Comparison of ENCODE assay signal across 27 cellular contexts in the genomic region with DNA sequence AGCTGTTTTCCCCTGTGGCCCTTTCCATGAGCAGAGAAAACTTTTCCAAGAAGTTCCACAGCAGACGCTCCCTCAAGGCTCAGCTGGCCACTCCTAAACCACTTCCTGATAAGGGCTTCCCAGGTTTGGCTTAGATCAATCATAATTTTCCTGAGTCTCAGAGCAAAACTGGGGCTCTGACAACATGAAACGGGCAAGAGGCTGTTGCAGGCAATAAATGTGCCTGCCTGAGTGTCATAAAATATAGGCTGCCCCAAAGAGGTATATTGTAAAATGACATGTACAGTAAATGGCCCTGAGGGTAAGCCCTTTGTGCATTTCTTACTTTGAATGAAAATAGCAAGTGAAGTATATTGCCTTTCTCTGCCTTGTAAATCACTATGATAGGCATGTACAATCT.
"Had no signal": no experiment of that assay in that cellular context is flagged by ENCODE, and none has a peak within 500 bp of the region (broad histone marks: within the 10 kb centered on the region; RNA-seq: fewer than 3 reads in every experiment).

No MANE protein-coding gene starts in this region.

- H3K4me3 ChIP-seq: left ventricle myocardium inferior, lung, pancreas, prostate gland, skin epidermis, spleen, suprapubic skin, thoracic aorta, tibial artery, upper lobe of left lung, vagina had no signal

- H3K36me3 ChIP-seq: left ventricle myocardium inferior, pancreas, prostate gland, spleen, suprapubic skin, thoracic aorta, tibial artery, upper lobe of left lung, vagina had no signal

- H3K27me3 ChIP-seq: pancreas, spleen, suprapubic skin, tibial artery, upper lobe of left lung, vagina had no signal

- H3K9me3 Mint-ChIP-seq: immature natural killer cell; naive B cell; natural killer cell; stimulated activated effector memory CD8-positive, alpha-beta T cell treated with anti-CD3 and anti-CD28 coated beads, Interleukin-12 subunit alpha, Interleukin-12 subunit beta, amount 100 ng/mL, for 72 hours; stimulated activated naive CD8-positive, alpha-beta T cell treated with anti-CD3 and anti-CD28 coated beads, Interleukin-15, Interleukin-2, amounts not matched to agents 100 ng/mL and 50 ng/mL, for 24 hours had no signal

- H3K27ac ChIP-seq: left ventricle myocardium inferior, pancreas, prostate gland, skin epidermis, spleen, suprapubic skin, thoracic aorta, tibial artery, vagina had no signal

- H3K9me3 ChIP-seq: left ventricle myocardium inferior, pancreas, prostate gland, suprapubic skin, thoracic aorta, tibial artery, upper lobe of left lung, vagina had no signal

- ATAC-seq: natural killer cell; pancreas; right cardiac atrium; sciatic nerve; stimulated activated effector memory CD8-positive, alpha-beta T cell treated with anti-CD3 and anti-CD28 coated beads, Interleukin-12 subunit alpha, Interleukin-12 subunit beta, amount 100 ng/mL, for 72 hours had no signal

- H3K27ac Mint-ChIP-seq: immature natural killer cell; memory B cell; natural killer cell; nephron progenitor cell; stimulated activated effector memory CD8-positive, alpha-beta T cell treated with anti-CD3 and anti-CD28 coated beads, Interleukin-12 subunit alpha, Interleukin-12 subunit beta, amount 100 ng/mL, for 72 hours; stimulated activated naive CD8-positive, alpha-beta T cell treated with anti-CD3 and anti-CD28 coated beads, Interleukin-15, Interleukin-2, amounts not matched to agents 100 ng/mL and 50 ng/mL, for 24 hours had no signal

- H3K36me3 Mint-ChIP-seq: immature natural killer cell; memory B cell; naive B cell; natural killer cell; stimulated activated effector memory CD8-positive, alpha-beta T cell treated with anti-CD3 and anti-CD28 coated beads, Interleukin-12 subunit alpha, Interleukin-12 subunit beta, amount 100 ng/mL, for 72 hours had no signal

- H3K4me3 Mint-ChIP-seq: immature natural killer cell; memory B cell; naive B cell; natural killer cell; nephron progenitor cell; stimulated activated effector memory CD8-positive, alpha-beta T cell treated with anti-CD3 and anti-CD28 coated beads, Interleukin-12 subunit alpha, Interleukin-12 subunit beta, amount 100 ng/mL, for 72 hours; stimulated activated naive CD8-positive, alpha-beta T cell treated with anti-CD3 and anti-CD28 coated beads, Interleukin-15, Interleukin-2, amounts not matched to agents 100 ng/mL and 50 ng/mL, for 24 hours had no signal

- DNase-seq: hypothalamus; immature natural killer cell; kidney; left ventricle myocardium inferior; midbrain; naive B cell; natural killer cell; nephron progenitor cell; pancreas; posterior cingulate gyrus; retina; right cardiac atrium; spleen; stimulated activated CD4-positive, alpha-beta T cell treated with anti-CD3 and anti-CD28 coated beads, Interleukin-4, amount 100 ng/mL, for 24 hours; stimulated activated naive CD4-positive, alpha-beta T cell; tibial artery had no signal

- H3K4me1 ChIP-seq: left ventricle myocardium inferior, pancreas, prostate gland, spleen, suprapubic skin, tibial artery, upper lobe of left lung, vagina had no signal

- H3K4me1 Mint-ChIP-seq: immature natural killer cell; memory B cell; naive B cell; nephron progenitor cell; stimulated activated effector memory CD8-positive, alpha-beta T cell treated with anti-CD3 and anti-CD28 coated beads, Interleukin-12 subunit alpha, Interleukin-12 subunit beta, amount 100 ng/mL, for 72 hours had no signal
